12 cellular contexts compared by ENCODE assay signal in genomic region chr17:19141366-19142155, GRCh38. TPM values are rescaled to one million over a fixed set of nuclear protein-coding genes. Genes with fewer than 3 reads are reported as not detected.
DNase-seq lines count a peak whose midpoint lies in the region; ATAC-seq and TF ChIP-seq lines count a peak whose summit lies in the region.
"Not testable (repeated sequence)": the region's sequence is repeated elsewhere in the genome, so short reads cannot be mapped to it uniquely, and the experiment has no call there.
"Had no signal": no experiment of that assay in that cellular context is flagged by ENCODE, and none has a peak within 500 bp of the region (broad histone marks: within the 10 kb centered on the region; RNA-seq: fewer than 3 reads in every experiment).

No MANE protein-coding gene starts in this region.

- not testable (repeated sequence) for DNase-seq in Caco-2; IMR-90; activated T-cell treated with anti-CD3 and anti-CD28 coated beads, Interleukin-2, amount 50 U/mL, for 4 hours; foreskin keratinocyte; memory B cell (ENCODE audit: low spot score in 2 of 2)
- DNase-seq in stimulated activated naive CD8-positive, alpha-beta T cell treated with anti-CD3 and anti-CD28 coated beads, Interleukin-15, Interleukin-2, amounts not matched to agents 100 U/mL and 50 U/mL, for 24 hours = peak; percentile 0

- not testable (repeated sequence) for TF ChIP-seq CTCF in Caco-2 (IDR thresholded peaks at IDR 0.05; ENCODE audit: insufficient read depth in 1 of 2, low read depth in 1 of 2, low read length in 1 of 2, severe bottlenecking in 1 of 2, unreplicated experiment in 1 of 2); IMR-90 (conservative IDR thresholded peaks at IDR 0.05; ENCODE audit: low read depth, low read length); foreskin keratinocyte (conservative IDR thresholded peaks at IDR 0.05)

- H3K79me1 ChIP-seq in IMR-90 (ENCODE audit: low read depth in 1 of 2, low read length in 2 of 2) = not testable (repeated sequence)

- not testable (repeated sequence) for H3K9me1 ChIP-seq in IMR-90 (ENCODE audit: insufficient read depth, low read length)

- no CpG with 5 or more reads among the region's 30 CpGs for WGBS in IMR-90 (ENCODE audit: extremely low coverage in 2 of 2, insufficient read length in 1 of 2), 2 experiments

- CTCF ChIA-PET in Caco-2 (lab: Charles Lee); IMR-90 (lab: Yijun Ruan, JAX): not testable (repeated sequence)

- not testable (repeated sequence) for H3K4ac ChIP-seq in IMR-90 (ENCODE audit: low read depth, low read length)

- not testable (repeated sequence) for H3K23ac ChIP-seq in IMR-90 (ENCODE audit: low read depth, low read length)

- not testable (repeated sequence) for H2AFZ ChIP-seq in IMR-90 (replicated peaks; ENCODE audit: low read length, poor library complexity)

- BruUV-seq in Caco-2 (replicated peaks; lab: Mats Ljungman, UMichigan); IMR-90 (replicated peaks; lab: Mats Ljungman, UMichigan): not testable (repeated sequence)

- peak overlapping the region; percentile 75 to 81; a peak in 1 of 4 replicates for H4K8ac ChIP-seq in IMR-90 (ENCODE audit: low read depth in 2 of 2, low read length in 2 of 2)

- in situ Hi-C loops in IMR-90 (cut with MboI; ENCODE audit: low sequenced_read_pairs) = not testable (repeated sequence)

- H3K36me3 Mint-ChIP-seq in Caco-2 (ENCODE audit: insufficient read depth, unreplicated experiment); activated T-cell treated with anti-CD3 and anti-CD28 coated beads, Interleukin-2, amount 50 U/mL, for 4 hours (ENCODE audit: insufficient read depth); memory B cell: not testable (repeated sequence)

- not testable (repeated sequence) for H2AK9ac ChIP-seq in IMR-90 (replicated peaks; ENCODE audit: low read depth, low read length, poor library complexity)

- ATAC-seq in GM19351 (IDR thresholded peaks at IDR 0.05; ENCODE audit: unreplicated experiment) = peak; percentile 68
- peak; percentile 56 for ATAC-seq in HG02763 (IDR thresholded peaks at IDR 0.05; ENCODE audit: unreplicated experiment)
- peak; percentile 80 for ATAC-seq in IMR-90 (ENCODE audit: low read depth)
- peak; percentile 89 to 92 for ATAC-seq in activated T-cell treated with anti-CD3 and anti-CD28 coated beads, Interleukin-2, amount 50 U/mL, for 4 hours
- ATAC-seq in foreskin keratinocyte = peak; percentile 80
- peak; percentile 83 for ATAC-seq in memory B cell (ENCODE audit: low read depth)
- peak; percentile 79 for ATAC-seq in stimulated activated naive CD8-positive, alpha-beta T cell treated with anti-CD3 and anti-CD28 coated beads, Interleukin-15, Interleukin-2, amounts not matched to agents 100 U/mL and 50 U/mL, for 24 hours

- H2BK15ac ChIP-seq in IMR-90 (ENCODE audit: low read depth, low read length) = not testable (repeated sequence)

- H2AK5ac ChIP-seq in IMR-90 (ENCODE audit: low read depth, low read length) = not testable (repeated sequence)

- not testable (repeated sequence) for H3K9me3 ChIP-seq in Caco-2; IMR-90 (ENCODE audit: control insufficient read depth, insufficient read depth, low read length)

- not testable (repeated sequence) for H3K27me3 Mint-ChIP-seq in Caco-2 (ENCODE audit: insufficient read depth, unreplicated experiment); activated T-cell treated with anti-CD3 and anti-CD28 coated beads, Interleukin-2, amount 50 U/mL, for 4 hours (ENCODE audit: low read depth); memory B cell

- not testable (repeated sequence) for H2BK120ac ChIP-seq in IMR-90 (ENCODE audit: low read depth, low read length)

- not testable (repeated sequence) for H4K91ac ChIP-seq in IMR-90 (ENCODE audit: insufficient read depth, low read depth, low read length)

- not testable (repeated sequence) for H4K5ac ChIP-seq in IMR-90 (ENCODE audit: low read depth, low read length)

- not testable (repeated sequence) for H3K9ac ChIP-seq in IMR-90 (ENCODE audit: low read depth, low read length)

- not testable (repeated sequence) for H3K56ac ChIP-seq in IMR-90 (ENCODE audit: extremely low read depth, insufficient read depth, low read length)

- not testable (repeated sequence) for H3K36me3 ChIP-seq in Caco-2 (ENCODE audit: control insufficient read depth, insufficient read depth, low read length); IMR-90 (ENCODE audit: control insufficient read depth, insufficient read depth, low read length)

- not testable (repeated sequence) for H3K27me3 ChIP-seq in Caco-2 (replicated peaks; ENCODE audit: control insufficient read depth, insufficient read depth, low read length); IMR-90 (ENCODE audit: control insufficient read depth, insufficient read depth, low read length); foreskin keratinocyte

- POLR2A ChIA-PET in Caco-2 (lab: Charles Lee); IMR-90 (lab: Charles Lee; ENCODE audit: unreplicated experiment): not testable (repeated sequence)

- H3K4me3 Mint-ChIP-seq in Caco-2 (ENCODE audit: unreplicated experiment); activated T-cell treated with anti-CD3 and anti-CD28 coated beads, Interleukin-2, amount 50 U/mL, for 4 hours; memory B cell: not testable (repeated sequence)

- TF ChIP-seq POLR2A in IMR-90 (IDR thresholded peaks at IDR 0.05; ENCODE audit: low read depth, low read length) = not testable (repeated sequence)

- TF ChIP-seq RAD21 in IMR-90 (IDR thresholded peaks at IDR 0.05; ENCODE audit: low read length) = not testable (repeated sequence)

- dilution Hi-C loops in IMR-90 (cut with HindIII; ENCODE audit: low sequenced_read_pairs, unreplicated experiment) = not testable (repeated sequence)

- H3K14ac ChIP-seq in IMR-90 (replicated peaks; ENCODE audit: low read depth, low read length) = not testable (repeated sequence)

- intact Hi-C loops in Caco-2 (cut with micrococcal nuclease; ENCODE audit: unreplicated experiment); IMR-90 (cut with micrococcal nuclease): not testable (repeated sequence)

- not testable (repeated sequence) for H2BK5ac ChIP-seq in IMR-90 (ENCODE audit: low read depth, low read length, poor library complexity, severe bottlenecking)

- H3K4me1 ChIP-seq in Caco-2; IMR-90 (ENCODE audit: control insufficient read depth, insufficient read depth, low read length); foreskin keratinocyte: not testable (repeated sequence)

- not testable (repeated sequence) for H2BK20ac ChIP-seq in IMR-90 (ENCODE audit: low read depth, low read length)

- not testable (repeated sequence) for H3K18ac ChIP-seq in IMR-90 (ENCODE audit: low read depth, low read length)

- H3K4me1 Mint-ChIP-seq in Caco-2 (ENCODE audit: low read depth, unreplicated experiment); activated T-cell treated with anti-CD3 and anti-CD28 coated beads, Interleukin-2, amount 50 U/mL, for 4 hours (ENCODE audit: low read depth); memory B cell: not testable (repeated sequence)

- H3K4me2 ChIP-seq in IMR-90 (ENCODE audit: low read depth, low read length) = not testable (repeated sequence)

- H3K27ac ChIP-seq in IMR-90 (ENCODE audit: insufficient read depth, low read length) = peak overlapping the region; percentile 29; the same call in 1 of the 2 replicates
- H3K27ac ChIP-seq in foreskin keratinocyte = not testable (repeated sequence)

- not testable (repeated sequence) for H3K27ac Mint-ChIP-seq in Caco-2 (ENCODE audit: unreplicated experiment); memory B cell

- peak overlapping the region; percentile 21 for H3K4me3 ChIP-seq in Caco-2 (ENCODE audit: low read depth, low read length)
- not testable (repeated sequence) for H3K4me3 ChIP-seq in IMR-90 (ENCODE audit: insufficient read depth, low read depth, low read length)

- not testable (repeated sequence) for H4K20me1 ChIP-seq in IMR-90 (ENCODE audit: insufficient read depth, low read length)

- H3K9me3 Mint-ChIP-seq in Caco-2 (ENCODE audit: unreplicated experiment); activated T-cell treated with anti-CD3 and anti-CD28 coated beads, Interleukin-2, amount 50 U/mL, for 4 hours; memory B cell: not testable (repeated sequence)

RNA-seq across cellular contexts. Expression of gene GRAPL, which starts 14.2 kb away (rescaled TPM):
- total RNA-seq in Caco-2 (2022) (not detected in 2 replicates), IMR-90 (2012; rRNA removed) (not detected in 2 replicates), foreskin keratinocyte (not detected in 2 replicates)
- polyA plus RNA-seq in IMR-90 (2012; rRNA removed) (not detected in 2 replicates), foreskin keratinocyte (not detected in 2 replicates)
- polyA plus RNA-seq in IMR-90 (2012; cell fraction: cytosol; rRNA removed) = not detected in 2 replicates
- polyA plus RNA-seq in IMR-90 (2012; cell fraction: nucleus; rRNA removed; ENCODE audit: low replicate concordance) = 0.37 and 0.71 TPM in 2 replicates
- 1 to 10 TPM; 1.4 to 2.5 (median 2.0) TPM for total RNA-seq in activated T-cell treated with anti-CD3 and anti-CD28 coated beads, Interleukin-2, amount 50 U/mL, for 4 hours
- total RNA-seq: Calu3, epithelial cell of proximal tubule, GM23248 had no signal
- polyA plus RNA-seq: AG04450, GM23248 had no signal
